In the genomic region with DNA sequence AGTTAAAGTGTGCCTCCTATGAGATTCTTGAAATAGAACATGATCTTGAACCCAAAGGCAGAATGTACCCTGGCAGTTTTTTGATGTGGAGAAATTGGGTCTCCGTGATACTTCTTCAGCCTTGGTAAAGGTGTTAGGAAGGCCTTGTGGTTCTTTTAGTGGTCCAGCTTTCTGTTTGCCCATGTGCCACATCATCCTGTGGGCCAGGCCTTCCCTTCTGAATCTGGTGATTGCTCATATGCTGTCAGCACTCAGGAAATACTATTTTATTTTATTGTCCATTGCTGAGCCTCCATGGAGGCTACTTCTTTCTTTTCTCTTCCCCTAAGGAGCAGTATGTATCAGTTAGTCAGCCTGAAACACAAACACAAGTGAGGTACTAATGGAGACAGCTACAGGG, we compare ENCODE assay signal across 18 cellular contexts. TPM values are rescaled to one million over a fixed set of nuclear protein-coding genes. Genes with fewer than 3 reads are reported as not detected.
DNase-seq lines count a peak whose midpoint lies in the region; ATAC-seq and TF ChIP-seq lines count a peak whose summit lies in the region.
"Had no signal": no experiment of that assay in that cellular context is flagged by ENCODE, and none has a peak within 500 bp of the region (broad histone marks: within the 10 kb centered on the region; RNA-seq: fewer than 3 reads in every experiment).

No MANE protein-coding gene starts in this region.

- DNase-seq in activated CD8-positive, alpha-beta T cell treated with anti-CD3 and anti-CD28 coated beads for 36 hours, result peak; percentile 9
- DNase-seq in activated CD8-positive, alpha-beta T cell treated with anti-CD3 and anti-CD28 coated beads, Interleukin-2, amount 10 ng/mL, durations not matched to agents 7 days and 5 days, result no peak
- peak in 2 of 3 donors; percentile 6 to 12 for DNase-seq in immature natural killer cell
- no peak for DNase-seq in stimulated activated effector memory CD8-positive, alpha-beta T cell treated with anti-CD3 and anti-CD28 coated beads, Interleukin-12 subunit alpha, Interleukin-12 subunit beta, amount 100 ng/mL, for 72 hours (ENCODE audit: low spot score in 2 of 2)
- no peak for DNase-seq in lower leg skin (ENCODE audit: low spot score in 2 of 2)
- DNase-seq: CD8-positive, alpha-beta T cell; COR-L47; DMS153; DMS79 treated with DMSO at 0.1 percent for 48 hours; EL; GOT3; H9 had no signal

- CTCF ChIA-PET in activated CD8-positive, alpha-beta T cell treated with anti-CD3 and anti-CD28 coated beads for 36 hours (lab: Charles Lee), result interaction anchor here (1.9 kb wide), 1 partner anchor 23 kb away, joined by 5 read pairs; no protein-coding TSS in a partner anchor
- CTCF ChIA-PET in activated CD8-positive, alpha-beta T cell treated with anti-CD3 and anti-CD28 coated beads, Interleukin-2, amount 10 ng/mL, durations not matched to agents 7 days and 5 days (lab: Charles Lee), result interaction anchor here (3.2 kb wide), 1 partner anchor 23 kb away, joined by 11 read pairs; no protein-coding TSS in a partner anchor

- POLR2A ChIA-PET in activated CD8-positive, alpha-beta T cell treated with anti-CD3 and anti-CD28 coated beads for 36 hours (lab: Charles Lee), result no interaction called here
- POLR2A ChIA-PET in activated CD8-positive, alpha-beta T cell treated with anti-CD3 and anti-CD28 coated beads, Interleukin-2, amount 10 ng/mL, durations not matched to agents 7 days and 5 days (lab: Charles Lee), result no interaction called here

- no peak overlapping the region for H3K27ac Mint-ChIP-seq in activated CD8-positive, alpha-beta T cell treated with anti-CD3 and anti-CD28 coated beads for 36 hours
- no peak overlapping the region for H3K27ac Mint-ChIP-seq in activated CD8-positive, alpha-beta T cell treated with anti-CD3 and anti-CD28 coated beads, Interleukin-2, amount 10 ng/mL, durations not matched to agents 7 days and 5 days
- peak overlapping the region in 1 of 6 donors; percentile 68 for H3K27ac Mint-ChIP-seq in immature natural killer cell
- H3K27ac Mint-ChIP-seq in stimulated activated effector memory CD8-positive, alpha-beta T cell treated with anti-CD3 and anti-CD28 coated beads, Interleukin-12 subunit alpha, Interleukin-12 subunit beta, amount 100 ng/mL, for 72 hours, result no peak overlapping the region
- H3K27ac Mint-ChIP-seq: CD14-positive monocyte; CD8-positive, alpha-beta T cell; H9 had no signal

- ATAC-seq in activated CD8-positive, alpha-beta T cell treated with anti-CD3 and anti-CD28 coated beads for 36 hours, result no peak
- no peak for ATAC-seq in activated CD8-positive, alpha-beta T cell treated with anti-CD3 and anti-CD28 coated beads, Interleukin-2, amount 10 ng/mL, durations not matched to agents 7 days and 5 days
- ATAC-seq in stimulated activated effector memory CD8-positive, alpha-beta T cell treated with anti-CD3 and anti-CD28 coated beads, Interleukin-12 subunit alpha, Interleukin-12 subunit beta, amount 100 ng/mL, for 72 hours, result peak; percentile 40
- ATAC-seq in HG02571 (IDR thresholded peaks at IDR 0.05; ENCODE audit: unreplicated experiment) (no peak), HG02852 (IDR thresholded peaks at IDR 0.05; ENCODE audit: unreplicated experiment) (no peak)
- ATAC-seq: CD8-positive, alpha-beta T cell had no signal

- H3K9me3 Mint-ChIP-seq in activated CD8-positive, alpha-beta T cell treated with anti-CD3 and anti-CD28 coated beads for 36 hours, result peaks cover 8% of the 10 kb centered on the region
- no peaks in the 10 kb centered on the region for H3K9me3 Mint-ChIP-seq in activated CD8-positive, alpha-beta T cell treated with anti-CD3 and anti-CD28 coated beads, Interleukin-2, amount 10 ng/mL, durations not matched to agents 7 days and 5 days (ENCODE audit: insufficient read depth)
- H3K9me3 Mint-ChIP-seq in immature natural killer cell, result peaks cover 0 to 4% (median 0%) of the 10 kb centered on the region in 6 donors
- H3K9me3 Mint-ChIP-seq in stimulated activated effector memory CD8-positive, alpha-beta T cell treated with anti-CD3 and anti-CD28 coated beads, Interleukin-12 subunit alpha, Interleukin-12 subunit beta, amount 100 ng/mL, for 72 hours, result no peaks in the 10 kb centered on the region

- intact Hi-C loops in activated CD8-positive, alpha-beta T cell treated with anti-CD3 and anti-CD28 coated beads for 36 hours (cut with micrococcal nuclease), result no loop called here
- intact Hi-C loops in lower leg skin (cut with DNase I; ENCODE audit: low total_unique reads), result no loop called here

- no peak for TF ChIP-seq POLR2A in lower leg skin (IDR thresholded peaks at IDR 0.05)

- no peak overlapping the region for H3K4me3 Mint-ChIP-seq in activated CD8-positive, alpha-beta T cell treated with anti-CD3 and anti-CD28 coated beads for 36 hours
- no peak overlapping the region for H3K4me3 Mint-ChIP-seq in activated CD8-positive, alpha-beta T cell treated with anti-CD3 and anti-CD28 coated beads, Interleukin-2, amount 10 ng/mL, durations not matched to agents 7 days and 5 days
- H3K4me3 Mint-ChIP-seq in immature natural killer cell, result no peak overlapping the region
- no peak overlapping the region for H3K4me3 Mint-ChIP-seq in stimulated activated effector memory CD8-positive, alpha-beta T cell treated with anti-CD3 and anti-CD28 coated beads, Interleukin-12 subunit alpha, Interleukin-12 subunit beta, amount 100 ng/mL, for 72 hours
- H3K4me3 Mint-ChIP-seq: CD14-positive monocyte; CD8-positive, alpha-beta T cell; H9 had no signal

- H3K36me3 Mint-ChIP-seq in activated CD8-positive, alpha-beta T cell treated with anti-CD3 and anti-CD28 coated beads for 36 hours (ENCODE audit: low read depth), result peaks cover 9% of the 10 kb centered on the region
- peaks cover 19% of the 10 kb centered on the region for H3K36me3 Mint-ChIP-seq in activated CD8-positive, alpha-beta T cell treated with anti-CD3 and anti-CD28 coated beads, Interleukin-2, amount 10 ng/mL, durations not matched to agents 7 days and 5 days (ENCODE audit: low read depth)
- H3K36me3 Mint-ChIP-seq in immature natural killer cell, result no peaks in the 10 kb centered on the region
- H3K36me3 Mint-ChIP-seq in stimulated activated effector memory CD8-positive, alpha-beta T cell treated with anti-CD3 and anti-CD28 coated beads, Interleukin-12 subunit alpha, Interleukin-12 subunit beta, amount 100 ng/mL, for 72 hours, result no peaks in the 10 kb centered on the region
- H3K36me3 Mint-ChIP-seq: CD14-positive monocyte had no signal

- peaks cover 16% of the 10 kb centered on the region for H3K4me1 Mint-ChIP-seq in activated CD8-positive, alpha-beta T cell treated with anti-CD3 and anti-CD28 coated beads for 36 hours (ENCODE audit: low read depth)
- peaks cover 25% of the 10 kb centered on the region for H3K4me1 Mint-ChIP-seq in activated CD8-positive, alpha-beta T cell treated with anti-CD3 and anti-CD28 coated beads, Interleukin-2, amount 10 ng/mL, durations not matched to agents 7 days and 5 days (ENCODE audit: low read depth)
- peaks cover 0 to 22% of the 10 kb centered on the region in 2 donors for H3K4me1 Mint-ChIP-seq in immature natural killer cell
- no peaks in the 10 kb centered on the region for H3K4me1 Mint-ChIP-seq in stimulated activated effector memory CD8-positive, alpha-beta T cell treated with anti-CD3 and anti-CD28 coated beads, Interleukin-12 subunit alpha, Interleukin-12 subunit beta, amount 100 ng/mL, for 72 hours
- H3K4me1 Mint-ChIP-seq: CD14-positive monocyte, H9 had no signal

- H3K27me3 Mint-ChIP-seq in activated CD8-positive, alpha-beta T cell treated with anti-CD3 and anti-CD28 coated beads for 36 hours, result no peaks in the 10 kb centered on the region
- H3K27me3 Mint-ChIP-seq in activated CD8-positive, alpha-beta T cell treated with anti-CD3 and anti-CD28 coated beads, Interleukin-2, amount 10 ng/mL, durations not matched to agents 7 days and 5 days (ENCODE audit: low read depth), result no peaks in the 10 kb centered on the region
- H3K27me3 Mint-ChIP-seq in immature natural killer cell (ENCODE audit: low read depth in 3 of 3), result peaks cover 0 to 2% (median 1%) of the 10 kb centered on the region in 3 donors

- 91 to 92% methylated on average over 1 of the region's 1 CpG for WGBS in lower leg skin, 2 donors

- no peak for TF ChIP-seq CTCF in activated CD8-positive, alpha-beta T cell treated with anti-CD3 and anti-CD28 coated beads for 36 hours (IDR thresholded peaks at IDR 0.05)
- TF ChIP-seq CTCF in lower leg skin (IDR thresholded peaks at IDR 0.05), result no peak

- no peak overlapping the region for H3K4me3 ChIP-seq in lower leg skin (ENCODE audit: low read depth, poor library complexity, severe bottlenecking)

RNA-seq across cellular contexts. Expression of gene CCDC141, which starts 52.9 kb away (rescaled TPM):
- total RNA-seq in activated CD8-positive, alpha-beta T cell treated with anti-CD3 and anti-CD28 coated beads for 36 hours, result 1 to 10 TPM; 6.5 to 7.8 TPM
- total RNA-seq in activated CD8-positive, alpha-beta T cell treated with anti-CD3 and anti-CD28 coated beads, Interleukin-2, amount 10 ng/mL, durations not matched to agents 7 days and 5 days, result 10 to 100 TPM; 17.0 to 19.5 TPM
- 1 to 10 TPM in 1 of 3 donors, under 1 TPM in 1, not detected in 1; 0.69 to 1.5 TPM for polyA plus RNA-seq in immature natural killer cell
- under 1 TPM in 3 of 4 donors, not detected in 1; 0.15 to 0.71 (median 0.17) TPM for total RNA-seq in lower leg skin
- total RNA-seq: A673, HT1080 had no signal
- polyA plus RNA-seq: BJ, CD14-positive monocyte had no signal

Comparison
In these comparisons a context has a peak if more than half of its experiments do, and no peak if none do; other contexts are left out.
1. DNase-seq: peak in activated CD8-positive, alpha-beta T cell treated with anti-CD3 and anti-CD28 coated beads for 36 hours (single experiment) and immature natural killer cell (2 of 3); none in activated CD8-positive, alpha-beta T cell treated with anti-CD3 and anti-CD28 coated beads, Interleukin-2, amount 10 ng/mL, durations not matched to agents 7 days and 5 days (single experiment), stimulated activated effector memory CD8-positive, alpha-beta T cell treated with anti-CD3 and anti-CD28 coated beads, Interleukin-12 subunit alpha, Interleukin-12 subunit beta, amount 100 ng/mL, for 72 hours (0 of 2) and lower leg skin (0 of 2).
2. RNA of gene CCDC141, which starts 52.9 kb away (total RNA-seq): 17.0 to 19.5 TPM in activated CD8-positive, alpha-beta T cell treated with anti-CD3 and anti-CD28 coated beads, Interleukin-2, amount 10 ng/mL, durations not matched to agents 7 days and 5 days and 6.5 to 7.8 TPM in activated CD8-positive, alpha-beta T cell treated with anti-CD3 and anti-CD28 coated beads for 36 hours; 0.15 to 0.71 TPM in lower leg skin; every median in the first group is over 4 times any median in the second.